25 cellular contexts compared by ENCODE assay signal in the genomic region with DNA sequence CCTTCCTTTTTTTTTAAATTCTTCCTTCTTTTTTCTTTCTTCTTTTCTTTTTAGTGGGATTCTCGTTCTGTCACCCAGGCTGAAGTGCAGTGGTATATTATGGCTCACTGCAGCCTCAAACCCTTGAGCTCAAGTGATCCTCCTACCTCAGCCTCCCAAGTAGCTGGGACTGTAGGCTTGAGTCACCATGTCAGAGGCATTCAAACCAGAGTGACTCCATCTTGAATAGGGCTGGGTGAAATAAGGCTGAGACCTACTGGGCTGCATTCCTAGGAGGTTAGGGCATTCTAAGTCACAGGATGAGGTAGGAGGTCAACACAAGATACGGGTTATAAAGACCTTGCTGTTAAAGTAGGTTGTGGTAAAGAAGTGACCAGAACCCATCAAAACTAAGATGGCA.
"Had no signal": no experiment of that assay in that cellular context is flagged by ENCODE, and none has a peak within 500 bp of the region (broad histone marks: within the 10 kb centered on the region; RNA-seq: fewer than 3 reads in every experiment).

No MANE protein-coding gene starts in this region.

- H3K9me3 ChIP-seq: MG63, Peyer's patch had no signal

- DNase-seq: Karpas-422, KG1, MG63, NCI-H1092, NCI-H1105 treated with DMSO at 0.1 percent for 48 hours, NCI-H1417 treated with DMSO at 0.1 percent for 48 hours, NCI-H146, NCI-H1694 treated with DMSO at 0.1 percent for 48 hours, NCI-H2029, NCI-H2081 treated with DMSO at 0.1 percent for 48 hours, NCI-H2171, NCI-H226, NCI-H446, NCI-H510A, NCI-H524 treated with DMSO at 0.1 percent for 48 hours, NCI-H69, NCI-H774, PC-9, Peyer's patch, SHP77 treated with DMSO at 0.1 percent for 48 hours, SJCRH30, T-helper 1 cell had no signal

- H3K36me3 ChIP-seq: MG63, Peyer's patch, SJCRH30 had no signal

- H3K4me1 ChIP-seq: Peyer's patch had no signal

- ATAC-seq: Right ventricle myocardium inferior, SK-N-SH treated with all-trans-retinoic acid at 6 μM for 48 hours had no signal

- H3K27me3 ChIP-seq: MG63, Peyer's patch, SJCRH30 had no signal

- H3K27ac ChIP-seq: HL-60, PC-9, Peyer's patch had no signal

- H3K4me3 ChIP-seq: MG63, PC-9, Peyer's patch, SJCRH30 had no signal
